In the genomic region with DNA sequence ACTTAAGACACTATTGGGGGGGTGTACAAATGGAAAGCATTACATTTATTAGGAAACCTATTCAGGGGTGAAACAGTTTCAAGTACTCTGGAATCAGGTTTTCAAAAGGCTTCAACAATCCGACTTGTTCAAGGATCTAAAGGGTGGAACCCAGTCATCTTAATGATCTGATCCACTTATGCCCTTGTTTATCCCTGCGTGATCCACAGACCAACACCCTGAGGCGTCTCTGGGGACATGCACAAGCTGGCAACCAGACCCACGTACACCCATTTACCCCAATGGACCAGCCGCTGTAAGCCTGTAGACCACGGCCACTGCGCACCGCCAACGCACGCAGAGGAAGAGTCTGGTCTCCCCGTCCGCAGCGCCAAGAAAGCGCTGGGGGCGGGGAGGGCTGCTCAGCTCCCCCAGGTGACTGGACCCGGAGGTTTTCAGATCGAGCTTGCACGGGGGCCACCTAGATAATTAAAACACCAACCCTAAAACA, we compare ENCODE assay signal across 9 cellular contexts. TPM values are rescaled to one million over a fixed set of nuclear protein-coding genes. Genes with fewer than 3 reads are reported as not detected.
A peak's percentile ranks its signal among the peaks of the same experiment; 100 is the strongest.
DNase-seq lines count a peak whose midpoint lies in the region; TF ChIP-seq lines count a peak whose summit lies in the region.
"Had no signal": no experiment of that assay in that cellular context is flagged by ENCODE, and none has a peak within 500 bp of the region (broad histone marks: within the 10 kb centered on the region; RNA-seq: fewer than 3 reads in every experiment).

No MANE protein-coding gene starts in this region.

- peaks cover 77% of the 10 kb centered on the region for H3K36me3 Mint-ChIP-seq in activated naive CD4-positive, alpha-beta T cell treated with anti-CD3 and anti-CD28 coated beads, Interleukin-2, amount 10 ng/mL, durations not matched to agents 7 days and 5 days

- peaks cover 21% of the 10 kb centered on the region for H3K4me1 ChIP-seq in iPS-18a (ENCODE audit: control insufficient read depth, low read depth, low read length)

- peak overlapping the region; percentile 90 for H3K4me3 Mint-ChIP-seq in activated naive CD4-positive, alpha-beta T cell treated with anti-CD3 and anti-CD28 coated beads, Interleukin-2, amount 10 ng/mL, durations not matched to agents 7 days and 5 days

- peak overlapping the region; percentile 98 for H3K9ac ChIP-seq in iPS-18a (ENCODE audit: low read length)

- TF ChIP-seq CTCF in AG10803 (conservative IDR thresholded peaks at IDR 0.05; ENCODE audit: low read length), result no peak

- H3K4me3 ChIP-seq in AG10803 (ENCODE audit: low read length) (peak overlapping the region; percentile 62), iPS-18a (ENCODE audit: low read length) (peak overlapping the region; percentile 90)
- H3K4me3 ChIP-seq in Jurkat, Clone E6-1 (ENCODE audit: low read length), result peak overlapping the region; percentile 87

- H3K9me3 Mint-ChIP-seq in activated naive CD4-positive, alpha-beta T cell treated with anti-CD3 and anti-CD28 coated beads, Interleukin-2, amount 10 ng/mL, durations not matched to agents 7 days and 5 days, result no peaks in the 10 kb centered on the region

- no peaks in the 10 kb centered on the region for H3K27me3 Mint-ChIP-seq in activated naive CD4-positive, alpha-beta T cell treated with anti-CD3 and anti-CD28 coated beads, Interleukin-2, amount 10 ng/mL, durations not matched to agents 7 days and 5 days

- CTCF ChIA-PET in activated naive CD4-positive, alpha-beta T cell treated with anti-CD3 and anti-CD28 coated beads, Interleukin-2, amount 10 ng/mL, durations not matched to agents 7 days and 5 days (lab: Charles Lee), result no interaction called here

- H3K27ac Mint-ChIP-seq in activated naive CD4-positive, alpha-beta T cell treated with anti-CD3 and anti-CD28 coated beads, Interleukin-2, amount 10 ng/mL, durations not matched to agents 7 days and 5 days, result peak overlapping the region; percentile 93

- no peaks in the 10 kb centered on the region for H3K27me3 ChIP-seq in iPS-18a (ENCODE audit: control insufficient read depth, insufficient read depth, low read length)

- DNase-seq in AG10803 (ENCODE audit: low read depth), result no peak
- no peak for DNase-seq in Jurkat, Clone E6-1 (ENCODE audit: low read depth, low spot score)
- DNase-seq in activated naive CD4-positive, alpha-beta T cell treated with anti-CD3 and anti-CD28 coated beads, Interleukin-2, amount 10 ng/mL, durations not matched to agents 7 days and 5 days, result peak; percentile 45
- peak; percentile 52 for DNase-seq in stimulated activated CD4-positive, alpha-beta T cell treated with anti-CD3 and anti-CD28 coated beads, Interleukin-4, amount 100 ng/mL, for 24 hours
- DNase-seq in NCI-H226, result no peak
- DNase-seq in pons (ENCODE audit: low spot score), result no peak
- no peak for DNase-seq in A172 (ENCODE audit: low spot score)

- H3K9me3 ChIP-seq in iPS-18a (ENCODE audit: control insufficient read depth, low read depth, low read length), result no peaks in the 10 kb centered on the region

- peaks cover 78% of the 10 kb centered on the region for H3K4me1 Mint-ChIP-seq in activated naive CD4-positive, alpha-beta T cell treated with anti-CD3 and anti-CD28 coated beads, Interleukin-2, amount 10 ng/mL, durations not matched to agents 7 days and 5 days

- H3K27ac ChIP-seq in iPS-18a (ENCODE audit: low read length), result peak overlapping the region; percentile 65

- peaks cover 59% of the 10 kb centered on the region for H3K36me3 ChIP-seq in iPS-18a (ENCODE audit: control insufficient read depth, low read depth, low read length)

RNA-seq across cellular contexts. Expression of a gene that starts 13.4 kb away (rescaled TPM):
- polyA plus RNA-seq in Jurkat, Clone E6-1 (2012; ENCODE audit: insufficient read depth, insufficient read length), result 315 TPM
- 328 and 348 TPM in 2 replicates for total RNA-seq in A172 (2014; rRNA removed; shearing (Covaris generic))

RNA-seq across cellular contexts. Expression of a gene that starts 24.2 kb away (rescaled TPM):
- polyA plus RNA-seq in Jurkat, Clone E6-1 (2012; ENCODE audit: insufficient read depth, insufficient read length), result not detected
- not detected in 2 replicates for total RNA-seq in A172 (2014; rRNA removed; shearing (Covaris generic))
- total RNA-seq: renal cortical epithelial cell had no signal

RNA-seq across cellular contexts. Expression of a gene that starts 41.3 kb away (rescaled TPM):
- 3.0 TPM for polyA plus RNA-seq in Jurkat, Clone E6-1 (2012; ENCODE audit: insufficient read depth, insufficient read length)
- 6.6 TPM in 2 replicates for total RNA-seq in A172 (2014; rRNA removed; shearing (Covaris generic))

Comparison
In these comparisons a context has a peak if more than half of its experiments do, and no peak if none do; other contexts are left out.
1. DNase-seq: peak in activated naive CD4-positive, alpha-beta T cell treated with anti-CD3 and anti-CD28 coated beads, Interleukin-2, amount 10 ng/mL, durations not matched to agents 7 days and 5 days (single experiment) and stimulated activated CD4-positive, alpha-beta T cell treated with anti-CD3 and anti-CD28 coated beads, Interleukin-4, amount 100 ng/mL, for 24 hours (single experiment); none in AG10803 (single experiment), Jurkat, Clone E6-1 (single experiment), NCI-H226 (single experiment), pons (single experiment) and A172 (single experiment).
2. Peak in every context shown above with its lines, with median percentiles within 50 percentile points of each other: H3K4me3 ChIP-seq.